1 cellular context compared by ENCODE assay signal in the genomic region with DNA sequence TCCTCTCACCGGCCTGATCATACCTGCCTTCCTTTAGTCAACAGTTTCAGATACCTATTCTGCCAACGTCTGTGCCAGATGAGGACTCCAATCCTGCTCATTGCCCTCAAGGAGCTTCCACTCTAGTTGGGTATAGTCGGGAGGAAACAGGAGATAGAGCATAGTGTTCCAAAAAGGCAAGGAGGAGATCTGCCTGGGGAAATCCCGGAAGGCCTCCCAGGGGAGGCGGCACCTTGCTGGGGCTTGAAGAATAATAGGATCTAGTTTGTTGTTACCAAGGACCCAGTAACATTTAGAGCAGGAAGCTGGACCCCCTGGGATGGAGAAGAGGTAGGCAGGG.
A peak's percentile ranks its signal among the peaks of the same experiment; 100 is the strongest.
TF ChIP-seq lines count a peak whose summit lies in the region.

No MANE protein-coding gene starts in this region.

TF ChIP-seq in A549, 52 proteins besides CTCF, POLR2A, EP300 and RAD21:
- TF ChIP-seq ZFP36 (IDR thresholded peaks at IDR 0.05; ENCODE audit: borderline replicate concordance, partially characterized antibody): peak; percentile 69
- no peak for TF ChIP-seq CEBPB (IDR thresholded peaks at IDR 0.05)
